1 cellular context compared by ENCODE assay signal in the genomic region with DNA sequence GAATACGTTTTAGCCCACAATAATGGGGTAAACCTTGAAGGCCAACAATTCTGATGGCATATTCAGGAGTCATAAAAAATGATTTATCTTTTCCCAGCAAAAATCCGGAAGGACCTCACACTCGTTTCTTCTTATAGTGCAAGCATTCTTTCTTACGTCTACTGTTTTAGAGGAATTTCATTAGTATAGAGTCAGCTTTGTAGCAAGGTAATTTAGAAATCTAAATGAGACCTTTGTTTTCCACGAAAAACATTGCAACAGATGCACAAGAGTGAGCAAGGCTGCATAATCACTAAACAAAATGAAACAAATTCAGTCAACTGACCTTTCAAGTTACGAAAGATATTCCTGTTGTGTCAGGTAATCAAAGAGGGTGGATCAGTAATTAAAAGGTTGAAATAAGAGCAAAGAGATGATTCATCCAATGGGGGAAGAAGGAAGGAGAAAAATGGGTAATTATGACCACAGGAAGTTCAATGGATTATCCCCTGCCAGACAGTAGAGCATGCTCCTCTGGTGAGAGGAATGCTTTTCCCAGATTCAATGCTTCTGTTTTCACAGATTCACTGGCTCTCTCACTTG.
A peak's percentile ranks its signal among the peaks of the same experiment; 100 is the strongest.
TF ChIP-seq lines count a peak whose summit lies in the region.

No MANE protein-coding gene starts in this region.

TF ChIP-seq in K562, 482 proteins besides CTCF, POLR2A, EP300 and RAD21 (continued from another document and continues in another):
- TF ChIP-seq, protein P1, sequence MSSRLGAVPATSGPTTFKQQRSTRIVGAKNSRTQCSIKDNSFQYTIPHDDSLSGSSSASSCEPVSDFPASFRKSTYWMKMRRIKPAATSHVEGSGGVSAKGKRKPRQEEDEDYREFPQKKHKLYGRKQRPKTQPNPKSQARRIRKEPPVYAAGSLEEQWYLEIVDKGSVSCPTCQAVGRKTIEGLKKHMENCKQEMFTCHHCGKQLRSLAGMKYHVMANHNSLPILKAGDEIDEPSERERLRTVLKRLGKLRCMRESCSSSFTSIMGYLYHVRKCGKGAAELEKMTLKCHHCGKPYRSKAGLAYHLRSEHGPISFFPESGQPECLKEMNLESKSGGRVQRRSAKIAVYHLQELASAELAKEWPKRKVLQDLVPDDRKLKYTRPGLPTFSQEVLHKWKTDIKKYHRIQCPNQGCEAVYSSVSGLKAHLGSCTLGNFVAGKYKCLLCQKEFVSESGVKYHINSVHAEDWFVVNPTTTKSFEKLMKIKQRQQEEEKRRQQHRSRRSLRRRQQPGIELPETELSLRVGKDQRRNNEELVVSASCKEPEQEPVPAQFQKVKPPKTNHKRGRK (tag; IDR thresholded peaks at IDR 0.05), result peak; percentile 60; the same call in 1 of the 2 replicates
- TF ChIP-seq, protein P2, sequence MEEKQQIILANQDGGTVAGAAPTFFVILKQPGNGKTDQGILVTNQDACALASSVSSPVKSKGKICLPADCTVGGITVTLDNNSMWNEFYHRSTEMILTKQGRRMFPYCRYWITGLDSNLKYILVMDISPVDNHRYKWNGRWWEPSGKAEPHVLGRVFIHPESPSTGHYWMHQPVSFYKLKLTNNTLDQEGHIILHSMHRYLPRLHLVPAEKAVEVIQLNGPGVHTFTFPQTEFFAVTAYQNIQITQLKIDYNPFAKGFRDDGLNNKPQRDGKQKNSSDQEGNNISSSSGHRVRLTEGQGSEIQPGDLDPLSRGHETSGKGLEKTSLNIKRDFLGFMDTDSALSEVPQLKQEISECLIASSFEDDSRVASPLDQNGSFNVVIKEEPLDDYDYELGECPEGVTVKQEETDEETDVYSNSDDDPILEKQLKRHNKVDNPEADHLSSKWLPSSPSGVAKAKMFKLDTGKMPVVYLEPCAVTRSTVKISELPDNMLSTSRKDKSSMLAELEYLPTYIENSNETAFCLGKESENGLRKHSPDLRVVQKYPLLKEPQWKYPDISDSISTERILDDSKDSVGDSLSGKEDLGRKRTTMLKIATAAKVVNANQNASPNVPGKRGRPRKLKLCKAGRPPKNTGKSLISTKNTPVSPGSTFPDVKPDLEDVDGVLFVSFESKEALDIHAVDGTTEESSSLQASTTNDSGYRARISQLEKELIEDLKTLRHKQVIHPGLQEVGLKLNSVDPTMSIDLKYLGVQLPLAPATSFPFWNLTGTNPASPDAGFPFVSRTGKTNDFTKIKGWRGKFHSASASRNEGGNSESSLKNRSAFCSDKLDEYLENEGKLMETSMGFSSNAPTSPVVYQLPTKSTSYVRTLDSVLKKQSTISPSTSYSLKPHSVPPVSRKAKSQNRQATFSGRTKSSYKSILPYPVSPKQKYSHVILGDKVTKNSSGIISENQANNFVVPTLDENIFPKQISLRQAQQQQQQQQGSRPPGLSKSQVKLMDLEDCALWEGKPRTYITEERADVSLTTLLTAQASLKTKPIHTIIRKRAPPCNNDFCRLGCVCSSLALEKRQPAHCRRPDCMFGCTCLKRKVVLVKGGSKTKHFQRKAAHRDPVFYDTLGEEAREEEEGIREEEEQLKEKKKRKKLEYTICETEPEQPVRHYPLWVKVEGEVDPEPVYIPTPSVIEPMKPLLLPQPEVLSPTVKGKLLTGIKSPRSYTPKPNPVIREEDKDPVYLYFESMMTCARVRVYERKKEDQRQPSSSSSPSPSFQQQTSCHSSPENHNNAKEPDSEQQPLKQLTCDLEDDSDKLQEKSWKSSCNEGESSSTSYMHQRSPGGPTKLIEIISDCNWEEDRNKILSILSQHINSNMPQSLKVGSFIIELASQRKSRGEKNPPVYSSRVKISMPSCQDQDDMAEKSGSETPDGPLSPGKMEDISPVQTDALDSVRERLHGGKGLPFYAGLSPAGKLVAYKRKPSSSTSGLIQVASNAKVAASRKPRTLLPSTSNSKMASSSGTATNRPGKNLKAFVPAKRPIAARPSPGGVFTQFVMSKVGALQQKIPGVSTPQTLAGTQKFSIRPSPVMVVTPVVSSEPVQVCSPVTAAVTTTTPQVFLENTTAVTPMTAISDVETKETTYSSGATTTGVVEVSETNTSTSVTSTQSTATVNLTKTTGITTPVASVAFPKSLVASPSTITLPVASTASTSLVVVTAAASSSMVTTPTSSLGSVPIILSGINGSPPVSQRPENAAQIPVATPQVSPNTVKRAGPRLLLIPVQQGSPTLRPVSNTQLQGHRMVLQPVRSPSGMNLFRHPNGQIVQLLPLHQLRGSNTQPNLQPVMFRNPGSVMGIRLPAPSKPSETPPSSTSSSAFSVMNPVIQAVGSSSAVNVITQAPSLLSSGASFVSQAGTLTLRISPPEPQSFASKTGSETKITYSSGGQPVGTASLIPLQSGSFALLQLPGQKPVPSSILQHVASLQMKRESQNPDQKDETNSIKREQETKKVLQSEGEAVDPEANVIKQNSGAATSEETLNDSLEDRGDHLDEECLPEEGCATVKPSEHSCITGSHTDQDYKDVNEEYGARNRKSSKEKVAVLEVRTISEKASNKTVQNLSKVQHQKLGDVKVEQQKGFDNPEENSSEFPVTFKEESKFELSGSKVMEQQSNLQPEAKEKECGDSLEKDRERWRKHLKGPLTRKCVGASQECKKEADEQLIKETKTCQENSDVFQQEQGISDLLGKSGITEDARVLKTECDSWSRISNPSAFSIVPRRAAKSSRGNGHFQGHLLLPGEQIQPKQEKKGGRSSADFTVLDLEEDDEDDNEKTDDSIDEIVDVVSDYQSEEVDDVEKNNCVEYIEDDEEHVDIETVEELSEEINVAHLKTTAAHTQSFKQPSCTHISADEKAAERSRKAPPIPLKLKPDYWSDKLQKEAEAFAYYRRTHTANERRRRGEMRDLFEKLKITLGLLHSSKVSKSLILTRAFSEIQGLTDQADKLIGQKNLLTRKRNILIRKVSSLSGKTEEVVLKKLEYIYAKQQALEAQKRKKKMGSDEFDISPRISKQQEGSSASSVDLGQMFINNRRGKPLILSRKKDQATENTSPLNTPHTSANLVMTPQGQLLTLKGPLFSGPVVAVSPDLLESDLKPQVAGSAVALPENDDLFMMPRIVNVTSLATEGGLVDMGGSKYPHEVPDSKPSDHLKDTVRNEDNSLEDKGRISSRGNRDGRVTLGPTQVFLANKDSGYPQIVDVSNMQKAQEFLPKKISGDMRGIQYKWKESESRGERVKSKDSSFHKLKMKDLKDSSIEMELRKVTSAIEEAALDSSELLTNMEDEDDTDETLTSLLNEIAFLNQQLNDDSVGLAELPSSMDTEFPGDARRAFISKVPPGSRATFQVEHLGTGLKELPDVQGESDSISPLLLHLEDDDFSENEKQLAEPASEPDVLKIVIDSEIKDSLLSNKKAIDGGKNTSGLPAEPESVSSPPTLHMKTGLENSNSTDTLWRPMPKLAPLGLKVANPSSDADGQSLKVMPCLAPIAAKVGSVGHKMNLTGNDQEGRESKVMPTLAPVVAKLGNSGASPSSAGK (IDR thresholded peaks at IDR 0.05), result 0 out of 2 replicates have a peak, but pooled peaks have one; percentile 45
- TF ChIP-seq, protein P3, sequence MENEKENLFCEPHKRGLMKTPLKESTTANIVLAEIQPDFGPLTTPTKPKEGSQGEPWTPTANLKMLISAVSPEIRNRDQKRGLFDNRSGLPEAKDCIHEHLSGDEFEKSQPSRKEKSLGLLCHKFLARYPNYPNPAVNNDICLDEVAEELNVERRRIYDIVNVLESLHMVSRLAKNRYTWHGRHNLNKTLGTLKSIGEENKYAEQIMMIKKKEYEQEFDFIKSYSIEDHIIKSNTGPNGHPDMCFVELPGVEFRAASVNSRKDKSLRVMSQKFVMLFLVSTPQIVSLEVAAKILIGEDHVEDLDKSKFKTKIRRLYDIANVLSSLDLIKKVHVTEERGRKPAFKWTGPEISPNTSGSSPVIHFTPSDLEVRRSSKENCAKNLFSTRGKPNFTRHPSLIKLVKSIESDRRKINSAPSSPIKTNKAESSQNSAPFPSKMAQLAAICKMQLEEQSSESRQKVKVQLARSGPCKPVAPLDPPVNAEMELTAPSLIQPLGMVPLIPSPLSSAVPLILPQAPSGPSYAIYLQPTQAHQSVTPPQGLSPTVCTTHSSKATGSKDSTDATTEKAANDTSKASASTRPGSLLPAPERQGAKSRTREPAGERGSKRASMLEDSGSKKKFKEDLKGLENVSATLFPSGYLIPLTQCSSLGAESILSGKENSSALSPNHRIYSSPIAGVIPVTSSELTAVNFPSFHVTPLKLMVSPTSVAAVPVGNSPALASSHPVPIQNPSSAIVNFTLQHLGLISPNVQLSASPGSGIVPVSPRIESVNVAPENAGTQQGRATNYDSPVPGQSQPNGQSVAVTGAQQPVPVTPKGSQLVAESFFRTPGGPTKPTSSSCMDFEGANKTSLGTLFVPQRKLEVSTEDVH (IDR thresholded peaks at IDR 0.05; ENCODE audit: low read depth, partially characterized antibody), result no peak
- TF ChIP-seq HDAC6 (IDR thresholded peaks at IDR 0.05; ENCODE audit: low read depth, low read length) (no peak), TARDBP (IDR thresholded peaks at IDR 0.05) (no peak), FOXA1 (IDR thresholded peaks at IDR 0.05; ENCODE audit: borderline replicate concordance) (no peak), MEIS2 (IDR thresholded peaks at IDR 0.05; ENCODE audit: partially characterized antibody) (no peak), JUNB (CRISPR knock-in tag; conservative IDR thresholded peaks at IDR 0.05) (no peak), NR1H2 (CRISPR knock-in tag; IDR thresholded peaks at IDR 0.05) (no peak), KDM4B (IDR thresholded peaks at IDR 0.05; ENCODE audit: borderline replicate concordance in 2 of 2, low read depth in 1 of 2) (no peak), TSC22D4 (tag; IDR thresholded peaks at IDR 0.05) (no peak), CEBPG (CRISPR knock-in tag; IDR thresholded peaks at IDR 0.05) (no peak), CEBPG (tag; conservative IDR thresholded peaks at IDR 0.05 in 1 of 2, IDR thresholded peaks at IDR 0.05 in 1 of 2) (0 out of 4 replicates have a peak, but pooled peaks of 1 of the 2 experiments have one; percentile 43), ZKSCAN8 (CRISPR knock-in tag; IDR thresholded peaks at IDR 0.05) (peak; percentile 62; the same call in 1 of the 2 replicates), NCOA6 (IDR thresholded peaks at IDR 0.05) (no peak), ZNF785 (CRISPR knock-in tag; IDR thresholded peaks at IDR 0.05) (no peak), CBX3 (IDR thresholded peaks at IDR 0.05; ENCODE audit: borderline replicate concordance in 1 of 2, low read length in 2 of 2) (no peak)
- TF ChIP-seq, protein P4, sequence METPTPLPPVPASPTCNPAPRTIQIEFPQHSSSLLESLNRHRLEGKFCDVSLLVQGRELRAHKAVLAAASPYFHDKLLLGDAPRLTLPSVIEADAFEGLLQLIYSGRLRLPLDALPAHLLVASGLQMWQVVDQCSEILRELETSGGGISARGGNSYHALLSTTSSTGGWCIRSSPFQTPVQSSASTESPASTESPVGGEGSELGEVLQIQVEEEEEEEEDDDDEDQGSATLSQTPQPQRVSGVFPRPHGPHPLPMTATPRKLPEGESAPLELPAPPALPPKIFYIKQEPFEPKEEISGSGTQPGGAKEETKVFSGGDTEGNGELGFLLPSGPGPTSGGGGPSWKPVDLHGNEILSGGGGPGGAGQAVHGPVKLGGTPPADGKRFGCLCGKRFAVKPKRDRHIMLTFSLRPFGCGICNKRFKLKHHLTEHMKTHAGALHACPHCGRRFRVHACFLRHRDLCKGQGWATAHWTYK (CRISPR knock-in tag; IDR thresholded peaks at IDR 0.05), result no peak
- TF ChIP-seq, protein P5, sequence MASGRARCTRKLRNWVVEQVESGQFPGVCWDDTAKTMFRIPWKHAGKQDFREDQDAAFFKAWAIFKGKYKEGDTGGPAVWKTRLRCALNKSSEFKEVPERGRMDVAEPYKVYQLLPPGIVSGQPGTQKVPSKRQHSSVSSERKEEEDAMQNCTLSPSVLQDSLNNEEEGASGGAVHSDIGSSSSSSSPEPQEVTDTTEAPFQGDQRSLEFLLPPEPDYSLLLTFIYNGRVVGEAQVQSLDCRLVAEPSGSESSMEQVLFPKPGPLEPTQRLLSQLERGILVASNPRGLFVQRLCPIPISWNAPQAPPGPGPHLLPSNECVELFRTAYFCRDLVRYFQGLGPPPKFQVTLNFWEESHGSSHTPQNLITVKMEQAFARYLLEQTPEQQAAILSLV (tag; IDR thresholded peaks at IDR 0.05), result no peak
- TF ChIP-seq, protein P6, sequence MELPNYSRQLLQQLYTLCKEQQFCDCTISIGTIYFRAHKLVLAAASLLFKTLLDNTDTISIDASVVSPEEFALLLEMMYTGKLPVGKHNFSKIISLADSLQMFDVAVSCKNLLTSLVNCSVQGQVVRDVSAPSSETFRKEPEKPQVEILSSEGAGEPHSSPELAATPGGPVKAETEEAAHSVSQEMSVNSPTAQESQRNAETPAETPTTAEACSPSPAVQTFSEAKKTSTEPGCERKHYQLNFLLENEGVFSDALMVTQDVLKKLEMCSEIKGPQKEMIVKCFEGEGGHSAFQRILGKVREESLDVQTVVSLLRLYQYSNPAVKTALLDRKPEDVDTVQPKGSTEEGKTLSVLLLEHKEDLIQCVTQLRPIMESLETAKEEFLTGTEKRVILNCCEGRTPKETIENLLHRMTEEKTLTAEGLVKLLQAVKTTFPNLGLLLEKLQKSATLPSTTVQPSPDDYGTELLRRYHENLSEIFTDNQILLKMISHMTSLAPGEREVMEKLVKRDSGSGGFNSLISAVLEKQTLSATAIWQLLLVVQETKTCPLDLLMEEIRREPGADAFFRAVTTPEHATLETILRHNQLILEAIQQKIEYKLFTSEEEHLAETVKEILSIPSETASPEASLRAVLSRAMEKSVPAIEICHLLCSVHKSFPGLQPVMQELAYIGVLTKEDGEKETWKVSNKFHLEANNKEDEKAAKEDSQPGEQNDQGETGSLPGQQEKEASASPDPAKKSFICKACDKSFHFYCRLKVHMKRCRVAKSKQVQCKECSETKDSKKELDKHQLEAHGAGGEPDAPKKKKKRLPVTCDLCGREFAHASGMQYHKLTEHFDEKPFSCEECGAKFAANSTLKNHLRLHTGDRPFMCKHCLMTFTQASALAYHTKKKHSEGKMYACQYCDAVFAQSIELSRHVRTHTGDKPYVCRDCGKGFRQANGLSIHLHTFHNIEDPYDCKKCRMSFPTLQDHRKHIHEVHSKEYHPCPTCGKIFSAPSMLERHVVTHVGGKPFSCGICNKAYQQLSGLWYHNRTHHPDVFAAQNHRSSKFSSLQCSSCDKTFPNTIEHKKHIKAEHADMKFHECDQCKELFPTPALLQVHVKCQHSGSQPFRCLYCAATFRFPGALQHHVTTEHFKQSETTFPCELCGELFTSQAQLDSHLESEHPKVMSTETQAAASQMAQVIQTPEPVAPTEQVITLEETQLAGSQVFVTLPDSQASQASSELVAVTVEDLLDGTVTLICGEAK (IDR thresholded peaks at IDR 0.05), result peak; percentile 25
- TF ChIP-seq, protein P6 (CRISPR knock-in tag; IDR thresholded peaks at IDR 0.05), result no peak
